In genomic region chr4:168557658-168558057, GRCh38 we compare ENCODE assay signal across 19 cellular contexts.
"Had no signal": no experiment of that assay in that cellular context is flagged by ENCODE, and none has a peak within 500 bp of the region (broad histone marks: within the 10 kb centered on the region; RNA-seq: fewer than 3 reads in every experiment).

No MANE protein-coding gene starts in this region.

- H3K27me3 Mint-ChIP-seq: brain, progenitor cell of endocrine pancreas had no signal

- H3K4me1 ChIP-seq: right lobe of liver had no signal

- H3K27ac ChIP-seq: lower lobe of right lung, right lobe of liver, spleen, suprapubic skin had no signal

- H3K9me3 ChIP-seq: lower lobe of right lung, right lobe of liver, spleen, suprapubic skin had no signal

- H3K9me3 Mint-ChIP-seq: activated naive CD4-positive, alpha-beta T cell treated with anti-CD3 and anti-CD28 coated beads, Interleukin-2, amount 50 U/mL, for 72 hours; activated T-helper 2 cell treated with anti-CD3 and anti-CD28 coated beads, Interferon-gamma antibody, Interleukin-2, Interleukin-4, amounts not matched to agents 10 μg/mL and 5 μg/mL and 100 μg/mL, durations not matched to agents 14 hours and 24 hours and 36 hours; central memory CD8-positive, alpha-beta T cell; stimulated activated naive B cell treated with anti-CD40 and anti-IgM and Interleukin-4, amounts not matched to agents 10 μg/mL and 1 μg/mL and 100 μg/mL, for 72 hours had no signal

- DNase-seq: amygdala; cortex of kidney; effector memory CD4-positive, alpha-beta T cell; hypothalamus; kidney glomerular epithelial cell; lower lobe of right lung; naive thymus-derived CD8-positive, alpha-beta T cell; nucleus accumbens; right lobe of liver; spleen; stimulated activated CD4-positive, alpha-beta T cell treated with anti-CD3 and anti-CD28 coated beads, Interleukin-1b, Interleukin-23, amount 100 ng/mL, for 48 hours; stimulated activated naive B cell treated with anti-CD40 and anti-IgM and Interleukin-4, amounts not matched to agents 10 μg/mL and 1 μg/mL and 100 μg/mL, for 72 hours; T-helper 2 cell had no signal

- H3K4me1 Mint-ChIP-seq: central memory CD8-positive, alpha-beta T cell; naive thymus-derived CD8-positive, alpha-beta T cell; stimulated activated naive B cell treated with anti-CD40 and anti-IgM and Interleukin-4, amounts not matched to agents 10 μg/mL and 1 μg/mL and 100 μg/mL, for 72 hours had no signal

- H3K36me3 ChIP-seq: lower lobe of right lung, right lobe of liver, spleen, suprapubic skin had no signal

- ATAC-seq: activated naive CD4-positive, alpha-beta T cell treated with anti-CD3 and anti-CD28 coated beads, Interleukin-2, amount 50 U/mL, for 72 hours; lower lobe of right lung; naive thymus-derived CD8-positive, alpha-beta T cell; right lobe of liver; stimulated activated naive B cell treated with anti-CD40 and anti-IgM and Interleukin-4, amounts not matched to agents 10 μg/mL and 1 μg/mL and 100 μg/mL, for 72 hours had no signal

- H3K4me3 ChIP-seq: lower lobe of right lung, right lobe of liver, spleen, suprapubic skin had no signal

- H3K4me3 Mint-ChIP-seq: brain; central memory CD8-positive, alpha-beta T cell; naive thymus-derived CD8-positive, alpha-beta T cell; stimulated activated naive B cell treated with anti-CD40 and anti-IgM and Interleukin-4, amounts not matched to agents 10 μg/mL and 1 μg/mL and 100 μg/mL, for 72 hours had no signal

- H3K36me3 Mint-ChIP-seq: activated naive CD4-positive, alpha-beta T cell treated with anti-CD3 and anti-CD28 coated beads, Interleukin-2, amount 50 U/mL, for 72 hours; brain; naive thymus-derived CD8-positive, alpha-beta T cell; stimulated activated naive B cell treated with anti-CD40 and anti-IgM and Interleukin-4, amounts not matched to agents 10 μg/mL and 1 μg/mL and 100 μg/mL, for 72 hours had no signal

- H3K27me3 ChIP-seq: right lobe of liver, spleen, suprapubic skin had no signal

- H3K27ac Mint-ChIP-seq: activated naive CD4-positive, alpha-beta T cell treated with anti-CD3 and anti-CD28 coated beads, Interleukin-2, amount 50 U/mL, for 72 hours; activated T-helper 2 cell treated with anti-CD3 and anti-CD28 coated beads, Interferon-gamma antibody, Interleukin-2, Interleukin-4, amounts not matched to agents 10 μg/mL and 5 μg/mL and 100 μg/mL, durations not matched to agents 14 hours and 24 hours and 36 hours; naive thymus-derived CD8-positive, alpha-beta T cell; stimulated activated naive B cell treated with anti-CD40 and anti-IgM and Interleukin-4, amounts not matched to agents 10 μg/mL and 1 μg/mL and 100 μg/mL, for 72 hours had no signal
